In the genomic region with DNA sequence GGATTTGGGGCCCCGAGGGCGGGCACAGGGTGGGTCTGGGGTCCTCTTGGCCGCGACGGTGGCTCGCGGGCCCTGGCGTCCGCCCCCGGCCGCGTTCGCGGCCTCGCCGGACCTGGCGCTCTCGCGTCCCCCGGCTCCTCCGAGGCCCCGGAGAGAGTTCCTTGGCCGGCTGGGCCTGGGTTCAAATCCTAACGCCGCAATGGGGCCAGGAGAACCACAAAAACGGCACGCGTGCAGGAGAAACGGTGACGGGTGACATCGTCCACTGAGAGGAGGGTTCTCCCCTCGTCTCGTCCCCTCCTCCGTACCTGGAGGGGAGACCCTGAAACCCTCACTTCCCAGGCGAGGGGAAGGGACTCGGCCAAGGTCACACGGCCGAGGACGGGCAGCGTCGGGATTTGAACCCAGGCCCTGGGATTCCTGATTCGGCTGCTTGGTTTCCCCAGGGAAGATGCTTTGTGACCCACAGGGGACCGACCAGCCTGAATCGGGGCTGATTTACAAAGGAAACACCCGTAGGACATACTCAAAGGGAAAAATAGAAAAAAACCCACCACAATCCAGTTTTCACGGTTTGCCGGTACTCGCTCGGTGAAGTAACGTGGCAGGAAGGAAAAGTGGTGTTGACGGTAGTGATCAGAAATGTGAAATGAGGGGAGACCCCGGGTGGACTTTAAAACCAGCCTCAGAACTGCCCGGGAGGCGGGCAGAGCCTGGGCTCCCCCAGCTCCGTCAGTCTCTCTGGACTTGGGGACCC, we compare ENCODE assay signal across 6 cellular contexts. TPM values are rescaled to one million over a fixed set of nuclear protein-coding genes. Genes with fewer than 3 reads are reported as not detected.
DNase-seq lines count a peak whose midpoint lies in the region; ATAC-seq, FAIRE-seq and TF ChIP-seq lines count a peak whose summit lies in the region.

No MANE protein-coding gene starts in this region.

- POLR2A ChIA-PET in GM12878 (lab: Charles Lee): interaction anchor here (0.6 to 3.5 kb wide), 6 partner anchors 41 to 1149 kb away, joined by 3 to 11 read pairs (median 4); a partner anchor contains a TSS
- POLR2A ChIA-PET in naive thymus-derived CD8-positive, alpha-beta T cell (lab: Charles Lee): interaction anchor here (0.7 to 5.4 kb wide), 17 partner anchors 8 to 1152 kb away, joined by 3 to 41 read pairs (median 5); a partner anchor contains a TSS

- BruUV-seq in GM12878 (replicated peaks; lab: Mats Ljungman, UMichigan): no TSS peak

- H3K9ac ChIP-seq in GM12878 (ENCODE audit: control insufficient read depth, insufficient read depth, low read length): peak overlapping the region; percentile 97

- peak overlapping the region; percentile 76 for H3K4me2 ChIP-seq in GM12878 (ENCODE audit: control insufficient read depth, insufficient read depth)

- peak; percentile 15 for ATAC-seq in HG03354 (IDR thresholded peaks at IDR 0.05; ENCODE audit: poor library complexity, severe bottlenecking, unreplicated experiment)
- peak; percentile 1; the same call in 2 of the 3 replicates for ATAC-seq in GM12878
- ATAC-seq in naive thymus-derived CD8-positive, alpha-beta T cell: no peak
- no peak for ATAC-seq in GM21619 (IDR thresholded peaks at IDR 0.05; ENCODE audit: unreplicated experiment)
- no peak for ATAC-seq in GM19351 (IDR thresholded peaks at IDR 0.05; ENCODE audit: unreplicated experiment)

- in situ Hi-C loops in ACHN (cut with HindIII; ENCODE audit: low pct_ligation_motif_present, low pct_unique_long_range_greater_than_20kb, low sequenced_read_pairs) (no loop called here), GM12878 (cut with MboI) (no loop called here)

- no peak for TF ChIP-seq EP300 in GM12878 (IDR thresholded peaks at IDR 0.05; ENCODE audit: borderline replicate concordance in 1 of 2, control insufficient read depth in 1 of 2, low read depth in 2 of 2, low read length in 2 of 2)

- H3K4me1 Mint-ChIP-seq in naive thymus-derived CD8-positive, alpha-beta T cell: peaks cover 49 to 82% (median 75%) of the 10 kb centered on the region in 4 donors

- TF ChIP-seq CTCF in GM12878 (IDR thresholded peaks at IDR 0.05 in 2 of 3, conservative IDR thresholded peaks at IDR 0.05 in 1 of 3; ENCODE audit: control insufficient read depth in 2 of 3, extremely low read depth in 1 of 3, insufficient read depth in 1 of 3, low read depth in 3 of 3, low read length in 3 of 3): no peak

- peaks cover 0 to 3% (median 0%) of the 10 kb centered on the region in 5 donors for H3K27me3 Mint-ChIP-seq in naive thymus-derived CD8-positive, alpha-beta T cell

- peak overlapping the region; percentile 99 to 100 (median 100) for H3K27ac Mint-ChIP-seq in naive thymus-derived CD8-positive, alpha-beta T cell

- DNase-seq in ACHN (peak; percentile 8), GM12878 (ENCODE audit: low read depth, low spot score) (no peak)
- DNase-seq in naive thymus-derived CD8-positive, alpha-beta T cell: peak in 5 of 10 donors; percentile 14 to 67 (median 21)

- H4K20me1 ChIP-seq in GM12878 (ENCODE audit: control insufficient read depth, insufficient read depth): peaks cover 11% of the 10 kb centered on the region

- no peak for TF ChIP-seq POLR2A in GM12878 (IDR thresholded peaks at IDR 0.05; ENCODE audit: low read depth, low read length)

- peaks cover 97% of the 10 kb centered on the region for H3K79me2 ChIP-seq in GM12878 (ENCODE audit: control insufficient read depth, insufficient read depth, low read length)

- peak overlapping the region; percentile 89 for H3K27ac ChIP-seq in GM12878 (ENCODE audit: control insufficient read depth, insufficient read depth)

- no peaks in the 10 kb centered on the region for H3K9me3 Mint-ChIP-seq in naive thymus-derived CD8-positive, alpha-beta T cell

- CTCF ChIA-PET in GM12878 (lab: Yijun Ruan, JAX): interaction anchor here (1.0 to 4.7 kb wide), 3 partner anchors 63 to 97 kb away, joined by 3 to 35 read pairs (median 15); a partner anchor contains a TSS

- intact Hi-C loops in GM12878 (cut with micrococcal nuclease; ENCODE audit: unreplicated experiment): loop anchor here (5.0 kb wide), 1 partner anchor 64 kb away; no protein-coding TSS in a partner anchor

- WGBS in GM12878 (ENCODE audit: insufficient coverage, insufficient replicate concordance, low lambda C conversion rate, missing lambda C conversion rate): under 1% methylated on average over 50 of the region's 55 CpGs

- H3K4me3 ChIP-seq in GM12878: peak overlapping the region; percentile 99

- FAIRE-seq in GM12878 (lab: Jason Lieb, UNC): no peak

- SMC1A ChIA-PET in GM12878 (lab: Charles Lee; ENCODE audit: uncharacterized antibody, unreplicated experiment): interaction anchor here (0.6 to 2.0 kb wide), 4 partner anchors 12 to 82 kb away, joined by 3 to 4 read pairs (median 3); no protein-coding TSS in a partner anchor

- no peak for TF ChIP-seq RAD21 in GM12878 (IDR thresholded peaks at IDR 0.05; ENCODE audit: insufficient read depth, low read depth, low read length)

- peaks cover 26% of the 10 kb centered on the region for H3K4me1 ChIP-seq in GM12878 (ENCODE audit: control insufficient read depth, insufficient read depth, low read length)

- H3K36me3 ChIP-seq in GM12878 (ENCODE audit: control insufficient read depth in 2 of 2, insufficient read depth in 2 of 2, low read length in 1 of 2): peaks cover 2 to 30% of the 10 kb centered on the region in 2 experiments

- no peaks in the 10 kb centered on the region for H3K27me3 ChIP-seq in GM12878 (replicated peaks in 1 of 2; ENCODE audit: control insufficient read depth in 2 of 2, insufficient read depth in 2 of 2, low read length in 1 of 2)

- H3K9me3 ChIP-seq in GM12878 (replicated peaks; ENCODE audit: control insufficient read depth, insufficient read depth, low read length): no peaks in the 10 kb centered on the region

- peaks cover 15 to 65% (median 24%) of the 10 kb centered on the region in 3 donors for H3K36me3 Mint-ChIP-seq in naive thymus-derived CD8-positive, alpha-beta T cell

- RAD21 ChIA-PET in GM12878 (lab: Charles Lee; ENCODE audit: unreplicated experiment): interaction anchor here (0.9 to 3.7 kb wide), 2 partner anchors 63 to 66 kb away, joined by 4 to 12 read pairs; no protein-coding TSS in a partner anchor

- H2AFZ ChIP-seq in GM12878 (ENCODE audit: control insufficient read depth, low read depth, low read length): peak overlapping the region; percentile 38

- H3K4me3 Mint-ChIP-seq in naive thymus-derived CD8-positive, alpha-beta T cell: peak overlapping the region; percentile 99 to 100 (median 100)

RNA-seq across cellular contexts. Expression of a gene that starts 0.7 kb away (rescaled TPM):
- total RNA-seq in GM12878 (2013; cell fraction: nucleolus; rRNA removed): 316 and 319 TPM in 2 replicates
- 45.0 and 55.9 TPM in 2 replicates for total RNA-seq in GM12878 (2014; rRNA removed)
- total RNA-seq in GM12878 (2014; rRNA removed; fragmentation: Illumina TruSeq; extraction: Trizol): 49.2 and 53.0 TPM in 2 replicates
- 110 and 122 TPM in 2 replicates for total RNA-seq in GM12878 (2021)
- polyA plus RNA-seq in GM12878 (2011; ENCODE audit: low read depth): 25.5 TPM
- 54.9 and 62.1 TPM in 2 replicates for polyA plus RNA-seq in GM12878 (2011; rRNA removed)
- 58.3 and 103 TPM in 2 replicates for polyA plus RNA-seq in GM12878 (2011; cell fraction: cytosol; rRNA removed)
- polyA plus RNA-seq in GM12878 (2011; cell fraction: nucleus; rRNA removed): 206 and 327 TPM in 2 replicates
- polyA plus RNA-seq in GM12878 (2012): 61.7 and 61.9 TPM in 2 replicates
- polyA plus RNA-seq in GM12878 (2014; fragmentation: Illumina TruSeq; extraction: Trizol): 66.6 and 70.3 TPM in 2 replicates
- 1 to 10 TPM; 1.6 to 2.9 TPM for polyA plus RNA-seq in GM12878 (2014; fragmentation: Nextera tagmentation; extraction: Ambion mirVana)
- polyA plus RNA-seq in GM12878 (2014; rRNA removed): 114 and 122 TPM in 2 replicates
- 100 to 1,000 TPM; 126 to 131 TPM for polyA plus RNA-seq in GM12878 (2016; fragmentation: Nextera tagmentation; extraction: Ambion mirVana)
- polyA minus RNA-seq in GM12878 (2011; rRNA and poly(A)+ RNA removed): 21.7 and 34.3 TPM in 2 replicates
- 27.4 and 29.1 TPM in 2 replicates for polyA minus RNA-seq in GM12878 (2011; cell fraction: cytosol; rRNA and poly(A)+ RNA removed)
- polyA minus RNA-seq in GM12878 (2011; cell fraction: nucleus; rRNA and poly(A)+ RNA removed): 67.8 and 87.7 TPM in 2 replicates
- 100 to 1,000 TPM; 188 to 191 TPM for total RNA-seq in naive thymus-derived CD8-positive, alpha-beta T cell
- 100 to 1,000 TPM in 1 of 3 donors, 10 to 100 TPM in 2; 28.6 to 135 (median 59.3) TPM for polyA plus RNA-seq in naive thymus-derived CD8-positive, alpha-beta T cell

RNA-seq across cellular contexts. Expression of a gene that starts 1.0 kb away (rescaled TPM):
- 316 and 336 TPM in 2 replicates for total RNA-seq in GM12878 (2013; cell fraction: nucleolus; rRNA removed)
- 30.3 and 36.3 TPM in 2 replicates for total RNA-seq in GM12878 (2014; rRNA removed)
- total RNA-seq in GM12878 (2014; rRNA removed; fragmentation: Illumina TruSeq; extraction: Trizol): 33.3 and 34.5 TPM in 2 replicates
- total RNA-seq in GM12878 (2021): 78.3 and 89.2 TPM in 2 replicates
- 26.4 TPM for polyA plus RNA-seq in GM12878 (2011; ENCODE audit: low read depth)
- polyA plus RNA-seq in GM12878 (2011; rRNA removed): 26.5 and 27.7 TPM in 2 replicates
- polyA plus RNA-seq in GM12878 (2011; cell fraction: cytosol; rRNA removed): 17.6 and 31.8 TPM in 2 replicates
- 182 and 211 TPM in 2 replicates for polyA plus RNA-seq in GM12878 (2011; cell fraction: nucleus; rRNA removed)
- 45.0 and 45.5 TPM in 2 replicates for polyA plus RNA-seq in GM12878 (2012)
- polyA plus RNA-seq in GM12878 (2014; fragmentation: Illumina TruSeq; extraction: Trizol): 49.6 and 53.2 TPM in 2 replicates
- polyA plus RNA-seq in GM12878 (2014; fragmentation: Nextera tagmentation; extraction: Ambion mirVana): 10 to 100 TPM in 1 of 2 experiments, 1 to 10 TPM in 1; 4.5 to 24.6 TPM
- 52.7 and 57.8 TPM in 2 replicates for polyA plus RNA-seq in GM12878 (2014; rRNA removed)
- polyA plus RNA-seq in GM12878 (2016; fragmentation: Nextera tagmentation; extraction: Ambion mirVana): 10 to 100 TPM; 70.0 to 74.1 TPM
- 32.6 and 38.3 TPM in 2 replicates for polyA minus RNA-seq in GM12878 (2011; rRNA and poly(A)+ RNA removed)
- polyA minus RNA-seq in GM12878 (2011; cell fraction: cytosol; rRNA and poly(A)+ RNA removed): 9.8 and 15.9 TPM in 2 replicates
- 47.8 and 77.2 TPM in 2 replicates for polyA minus RNA-seq in GM12878 (2011; cell fraction: nucleus; rRNA and poly(A)+ RNA removed)
- 100 to 1,000 TPM; 218 to 221 TPM for total RNA-seq in naive thymus-derived CD8-positive, alpha-beta T cell
- 10 to 100 TPM; 25.8 to 47.4 (median 28.7) TPM for polyA plus RNA-seq in naive thymus-derived CD8-positive, alpha-beta T cell

RNA-seq across cellular contexts. Expression of a gene that starts 55.8 kb away (rescaled TPM):
- total RNA-seq in GM12878 (2013; cell fraction: nucleolus; rRNA removed): 1.2 and 3.6 TPM in 2 replicates
- total RNA-seq in GM12878 (2014; rRNA removed) (0.06 TPM in 1 of 2 replicates, not detected in the other), GM12878 (2014; rRNA removed; fragmentation: Illumina TruSeq; extraction: Trizol) (0.23 TPM in 1 of 2 replicates, not detected in the other), GM12878 (2021) (0.16 and 0.36 TPM in 2 replicates)
- polyA plus RNA-seq in GM12878 (2011; ENCODE audit: low read depth): 0.33 TPM
- polyA plus RNA-seq in GM12878 (2011; rRNA removed) (0.06 and 0.27 TPM in 2 replicates), GM12878 (2014; fragmentation: Illumina TruSeq; extraction: Trizol) (0.08 and 0.10 TPM in 2 replicates), GM12878 (2014; fragmentation: Nextera tagmentation; extraction: Ambion mirVana) (under 1 TPM in 1 of 2 experiments, not detected in 1; 0.02 TPM), GM12878 (2014; rRNA removed) (0.05 and 0.14 TPM in 2 replicates), GM12878 (2016; fragmentation: Nextera tagmentation; extraction: Ambion mirVana) (under 1 TPM in 1 of 2 experiments, not detected in 1; 0.05 TPM)
- polyA plus RNA-seq in GM12878 (2011; cell fraction: cytosol; rRNA removed): 0.22 and 0.25 TPM in 2 replicates
- polyA plus RNA-seq in GM12878 (2011; cell fraction: nucleus; rRNA removed): 1.1 and 1.2 TPM in 2 replicates
- 0.56 and 0.65 TPM in 2 replicates for polyA plus RNA-seq in GM12878 (2012)
- polyA minus RNA-seq in GM12878 (2011; rRNA and poly(A)+ RNA removed): 0.10 and 0.22 TPM in 2 replicates
- polyA minus RNA-seq in GM12878 (2011; cell fraction: cytosol; rRNA and poly(A)+ RNA removed): not detected in 2 replicates
- 0.12 TPM in 1 of 2 replicates, not detected in the other for polyA minus RNA-seq in GM12878 (2011; cell fraction: nucleus; rRNA and poly(A)+ RNA removed)
- total RNA-seq in naive thymus-derived CD8-positive, alpha-beta T cell: 1 to 10 TPM; 2.2 to 2.3 TPM
- under 1 TPM in 1 of 3 donors, not detected in 2; 0.09 TPM for polyA plus RNA-seq in naive thymus-derived CD8-positive, alpha-beta T cell

RNA-seq across cellular contexts. Expression of a gene that starts 56.7 kb away (rescaled TPM):
- 9.1 and 11.0 TPM in 2 replicates for total RNA-seq in GM12878 (2013; cell fraction: nucleolus; rRNA removed)
- 177 and 211 TPM in 2 replicates for total RNA-seq in GM12878 (2014; rRNA removed)
- 34.9 and 41.2 TPM in 2 replicates for total RNA-seq in GM12878 (2014; rRNA removed; fragmentation: Illumina TruSeq; extraction: Trizol)
- total RNA-seq in GM12878 (2021): 61.1 and 61.3 TPM in 2 replicates
- polyA plus RNA-seq in GM12878 (2011; ENCODE audit: low read depth): 8.1 TPM
- 12.4 and 24.3 TPM in 2 replicates for polyA plus RNA-seq in GM12878 (2011; rRNA removed)
- polyA plus RNA-seq in GM12878 (2011; cell fraction: cytosol; rRNA removed): 32.8 and 53.4 TPM in 2 replicates
- polyA plus RNA-seq in GM12878 (2011; cell fraction: nucleus; rRNA removed): 20.9 and 31.4 TPM in 2 replicates
- 44.0 and 63.5 TPM in 2 replicates for polyA plus RNA-seq in GM12878 (2012)
- polyA plus RNA-seq in GM12878 (2014; fragmentation: Illumina TruSeq; extraction: Trizol): 3.5 and 16.8 TPM in 2 replicates
- polyA plus RNA-seq in GM12878 (2014; fragmentation: Nextera tagmentation; extraction: Ambion mirVana): 10 to 100 TPM in 1 of 2 experiments, 1 to 10 TPM in 1; 9.4 to 38.1 TPM
- 119 and 171 TPM in 2 replicates for polyA plus RNA-seq in GM12878 (2014; rRNA removed)
- 100 to 1,000 TPM; 113 to 118 TPM for polyA plus RNA-seq in GM12878 (2016; fragmentation: Nextera tagmentation; extraction: Ambion mirVana)
- polyA minus RNA-seq in GM12878 (2011; rRNA and poly(A)+ RNA removed): 4.8 and 13.2 TPM in 2 replicates
- polyA minus RNA-seq in GM12878 (2011; cell fraction: cytosol; rRNA and poly(A)+ RNA removed): 6.2 and 10.8 TPM in 2 replicates
- 8.9 and 16.1 TPM in 2 replicates for polyA minus RNA-seq in GM12878 (2011; cell fraction: nucleus; rRNA and poly(A)+ RNA removed)
- total RNA-seq in naive thymus-derived CD8-positive, alpha-beta T cell: 10 to 100 TPM; 40.1 to 40.6 TPM
- 100 to 1,000 TPM in 2 of 3 donors, 10 to 100 TPM in 1; 95.5 to 110 (median 102) TPM for polyA plus RNA-seq in naive thymus-derived CD8-positive, alpha-beta T cell

RNA-seq across cellular contexts. Expression of a gene that starts 57.3 kb away (rescaled TPM):
- 0.64 and 2.5 TPM in 2 replicates for total RNA-seq in GM12878 (2013; cell fraction: nucleolus; rRNA removed)
- total RNA-seq in GM12878 (2014; rRNA removed) (1.2 and 1.7 TPM in 2 replicates), GM12878 (2014; rRNA removed; fragmentation: Illumina TruSeq; extraction: Trizol) (0.49 and 0.55 TPM in 2 replicates), GM12878 (2021) (1.1 and 1.5 TPM in 2 replicates)
- 0.31 TPM for polyA plus RNA-seq in GM12878 (2011; ENCODE audit: low read depth)
- polyA plus RNA-seq in GM12878 (2011; rRNA removed) (0.84 TPM in 2 replicates), GM12878 (2014; fragmentation: Illumina TruSeq; extraction: Trizol) (0.29 TPM in 1 of 2 replicates, not detected in the other), GM12878 (2014; fragmentation: Nextera tagmentation; extraction: Ambion mirVana) (under 1 TPM in 1 of 2 experiments, not detected in 1; 0.35 TPM), GM12878 (2014; rRNA removed) (1.0 and 1.6 TPM in 2 replicates), GM12878 (2016; fragmentation: Nextera tagmentation; extraction: Ambion mirVana) (1 to 10 TPM; 1.1 to 1.8 TPM)
- polyA plus RNA-seq in GM12878 (2011; cell fraction: cytosol; rRNA removed): 1.8 and 3.0 TPM in 2 replicates
- 1.4 and 2.1 TPM in 2 replicates for polyA plus RNA-seq in GM12878 (2011; cell fraction: nucleus; rRNA removed)
- 2.0 and 2.6 TPM in 2 replicates for polyA plus RNA-seq in GM12878 (2012)
- polyA minus RNA-seq in GM12878 (2011; rRNA and poly(A)+ RNA removed): 0.29 and 0.52 TPM in 2 replicates
- not detected in 2 replicates for polyA minus RNA-seq in GM12878 (2011; cell fraction: cytosol; rRNA and poly(A)+ RNA removed)
- 0.77 TPM in 1 of 2 replicates, not detected in the other for polyA minus RNA-seq in GM12878 (2011; cell fraction: nucleus; rRNA and poly(A)+ RNA removed)
- total RNA-seq in naive thymus-derived CD8-positive, alpha-beta T cell: 1 to 10 TPM; 2.8 to 4.1 TPM
- polyA plus RNA-seq in naive thymus-derived CD8-positive, alpha-beta T cell: 1 to 10 TPM; 5.5 to 6.0 (median 5.7) TPM

Comparison
In these comparisons a context has a peak if more than half of its experiments do, and no peak if none do; other contexts are left out.
1. ATAC-seq: peak in HG03354 (single experiment) and GM12878 (single experiment); none in naive thymus-derived CD8-positive, alpha-beta T cell (0 of 2), GM21619 (single experiment) and GM19351 (single experiment).